In the genomic region with DNA sequence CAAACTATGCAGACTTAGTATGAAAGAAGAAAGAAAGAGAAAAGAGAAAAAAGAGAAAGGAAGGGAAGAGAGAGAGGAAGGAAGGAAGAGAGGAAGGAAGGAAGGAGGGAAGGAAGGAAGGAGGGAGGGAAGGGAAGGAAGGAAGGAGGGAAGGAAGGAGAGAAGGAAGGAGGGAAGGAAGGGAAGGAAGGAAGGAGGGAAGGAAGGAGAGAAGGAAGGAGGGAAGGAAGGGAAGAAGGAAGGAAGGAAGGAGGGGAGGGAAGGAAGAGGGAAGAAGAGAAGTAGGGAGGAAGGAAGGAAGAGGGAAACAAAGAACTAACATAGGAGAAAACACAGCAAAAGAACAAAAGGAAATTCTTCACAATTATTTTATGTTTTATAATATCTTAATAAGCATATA, we compare ENCODE assay signal across 33 cellular contexts.
"Had no signal": no experiment of that assay in that cellular context is flagged by ENCODE, and none has a peak within 500 bp of the region (broad histone marks: within the 10 kb centered on the region; RNA-seq: fewer than 3 reads in every experiment).

No MANE protein-coding gene starts in this region.

- DNase-seq: activated B cell treated with CpG ODN at 0.5 μM for 24 hours; activated CD4-positive, alpha-beta T cell treated with anti-CD3 and anti-CD28 coated beads for 48 hours; activated CD4-positive, alpha-beta T cell treated with anti-CD3 and anti-CD28 coated beads, Interleukin-2, amount 50 U/mL, for 1 hour; activated CD4-positive, alpha-beta T cell treated with anti-CD3 and anti-CD28 coated beads, Interleukin-2, amount 50 U/mL, for 48 hours; activated CD8-positive, alpha-beta memory T cell treated with anti-CD3 and anti-CD28 coated beads for 24 hours; activated CD8-positive, alpha-beta T cell treated with anti-CD3 and anti-CD28 coated beads for 36 hours; activated effector memory CD4-positive, alpha-beta T cell treated with Interleukin-2 at 50 U/mL for 16 hours; activated gamma-delta T cell treated with Interleukin-2 at 50 U/mL for 16 hours; activated naive CD4-positive, alpha-beta T cell treated with anti-CD3 and anti-CD28 coated beads, Interleukin-2, amount 50 U/mL, for 16 hours; activated naive CD4-positive, alpha-beta T cell treated with Interleukin-2 at 50 U/mL for 16 hours; activated T-cell treated with anti-CD3 and anti-CD28 coated beads, Interleukin-2, amount 50 U/mL, for 4 hours; amniotic stem cell; anterior cingulate cortex; brain microvascular endothelial cell; cortex of kidney; effector CD8-positive, alpha-beta T cell; esophagus squamous epithelium; glutamatergic neuron; heart right ventricle; T-cell; T1000; WERI-Rb-1 had no signal

- H3K36me3 Mint-ChIP-seq: activated naive CD8-positive, alpha-beta T cell; T-cell had no signal

- H3K36me3 ChIP-seq: brain microvascular endothelial cell, esophagus squamous epithelium, heart right ventricle, WERI-Rb-1 had no signal

- H3K27ac Mint-ChIP-seq: activated B cell treated with CpG ODN at 0.5 μM for 24 hours; activated CD8-positive, alpha-beta T cell treated with anti-CD3 and anti-CD28 coated beads for 36 hours; activated naive CD8-positive, alpha-beta T cell; activated T-helper 17 cell treated with anti-CD3 and anti-CD28 coated beads, Interleukin-2, amount 50 U/mL, for 72 hours; T-cell; T-helper 1 cell treated with Interleukin-12 subunit alpha and Interleukin-12 subunit beta and Interleukin-4 antibody, amounts not matched to agents 30 μg/mL and 1 μg/mL, for 36 hours; T-helper 2 cell treated with Interferon-gamma antibody and Interleukin-4, amounts not matched to agents 5 μg/mL and 100 μg/mL, for 36 hours had no signal

- H3K27ac ChIP-seq: brain microvascular endothelial cell, epithelial cell of prostate, esophagus squamous epithelium, heart right ventricle, WERI-Rb-1 had no signal

- H3K9me3 ChIP-seq: esophagus squamous epithelium, heart right ventricle had no signal

- H3K27me3 Mint-ChIP-seq: activated B cell treated with CpG ODN at 0.5 μM for 24 hours; central memory CD8-positive, alpha-beta T cell had no signal

- H3K4me1 Mint-ChIP-seq: activated B cell treated with CpG ODN at 0.5 μM for 24 hours; activated T-helper 17 cell treated with anti-CD3 and anti-CD28 coated beads, Interleukin-2, amount 50 U/mL, for 72 hours; central memory CD8-positive, alpha-beta T cell; T-cell had no signal

- H3K9me3 Mint-ChIP-seq: activated B cell treated with CpG ODN at 0.5 μM for 24 hours; activated CD8-positive, alpha-beta T cell treated with anti-CD3 and anti-CD28 coated beads for 36 hours; activated T-cell treated with anti-CD3 and anti-CD28 coated beads, Interleukin-2, amount 50 U/mL, for 4 hours; T-helper 1 cell treated with Interleukin-12 subunit alpha and Interleukin-12 subunit beta and Interleukin-4 antibody, amounts not matched to agents 30 μg/mL and 1 μg/mL, for 36 hours; T-helper 2 cell treated with Interferon-gamma antibody and Interleukin-4, amounts not matched to agents 5 μg/mL and 100 μg/mL, for 36 hours had no signal

- FAIRE-seq: astrocyte, bronchial epithelial cell, endometrium, endothelial cell of umbilical vein, frontal cortex had no signal

- H3K4me3 ChIP-seq: esophagus squamous epithelium, heart right ventricle had no signal

- H3K4me3 Mint-ChIP-seq: activated B cell treated with CpG ODN at 0.5 μM for 24 hours; activated CD8-positive, alpha-beta T cell treated with anti-CD3 and anti-CD28 coated beads for 36 hours; activated naive CD8-positive, alpha-beta T cell; activated T-cell treated with anti-CD3 and anti-CD28 coated beads, Interleukin-2, amount 50 U/mL, for 4 hours; activated T-helper 17 cell treated with anti-CD3 and anti-CD28 coated beads, Interleukin-2, amount 50 U/mL, for 72 hours; central memory CD8-positive, alpha-beta T cell; T-cell; T-helper 1 cell treated with Interleukin-12 subunit alpha and Interleukin-12 subunit beta and Interleukin-4 antibody, amounts not matched to agents 30 μg/mL and 1 μg/mL, for 36 hours; T-helper 2 cell treated with Interferon-gamma antibody and Interleukin-4, amounts not matched to agents 5 μg/mL and 100 μg/mL, for 36 hours had no signal
